In the genomic region with DNA sequence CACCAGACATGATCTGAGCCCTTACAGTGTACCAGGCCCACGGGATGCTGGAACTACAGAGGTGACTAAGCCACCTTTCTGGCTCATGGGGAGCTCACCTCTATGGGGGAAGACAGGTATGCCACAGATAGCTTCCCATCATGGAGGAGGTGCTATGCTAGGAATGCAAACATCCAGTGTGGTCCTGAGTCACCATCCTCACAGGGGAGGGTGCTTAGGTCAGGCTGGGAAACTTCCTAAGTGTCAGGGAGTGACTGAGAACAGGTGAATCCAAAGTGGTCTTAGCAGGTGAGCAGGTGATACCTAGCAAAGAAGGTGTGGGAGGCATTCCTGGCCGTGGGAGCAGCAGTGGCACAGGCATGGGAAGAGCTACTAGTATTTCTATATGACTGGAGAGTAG, we compare ENCODE assay signal across 16 cellular contexts. TPM values are rescaled to one million over a fixed set of nuclear protein-coding genes. Genes with fewer than 3 reads are reported as not detected.
DNase-seq lines count a peak whose midpoint lies in the region; ATAC-seq, FAIRE-seq and TF ChIP-seq lines count a peak whose summit lies in the region.
"Had no signal": no experiment of that assay in that cellular context is flagged by ENCODE, and none has a peak within 500 bp of the region (broad histone marks: within the 10 kb centered on the region; RNA-seq: fewer than 3 reads in every experiment).

No MANE protein-coding gene starts in this region.

- no peak overlapping the region for H3K9ac ChIP-seq in mammary epithelial cell (ENCODE audit: insufficient read depth, low read length)

- H3K4me3 ChIP-seq in mammary epithelial cell (replicated peaks in 1 of 3; ENCODE audit: insufficient read depth in 1 of 3, low read depth in 2 of 3, low read length in 3 of 3), result no peak overlapping the region
- no peak overlapping the region for H3K4me3 ChIP-seq in breast epithelium
- H3K4me3 ChIP-seq: heart right ventricle had no signal

- no peak for ATAC-seq in omental fat pad (ENCODE audit: low FRiP score)
- ATAC-seq: heart right ventricle had no signal

- H2AFZ ChIP-seq in mammary epithelial cell (ENCODE audit: low read depth, low read length), result no peak overlapping the region

- WGBS in mammary epithelial cell (ENCODE audit: low coverage, missing lambda C conversion rate), result 29% methylated on average over 2 of the region's 2 CpGs

- in situ Hi-C loops in mammary epithelial cell (cut with MboI; ENCODE audit: low sequenced_read_pairs in 2 of 2), result no loop called here

- H3K27me3 ChIP-seq in mammary epithelial cell (ENCODE audit: insufficient read depth, low read length), result no peaks in the 10 kb centered on the region
- no peaks in the 10 kb centered on the region for H3K27me3 ChIP-seq in breast epithelium
- H3K27me3 ChIP-seq: heart right ventricle had no signal

- no peak for TF ChIP-seq POLR2A in breast epithelium (IDR thresholded peaks at IDR 0.05)

- peaks cover 24% of the 10 kb centered on the region for H3K4me1 ChIP-seq in mammary epithelial cell (ENCODE audit: insufficient read depth, low read length)
- no peaks in the 10 kb centered on the region for H3K4me1 ChIP-seq in breast epithelium

- no peaks in the 10 kb centered on the region for H3K36me3 ChIP-seq in mammary epithelial cell (ENCODE audit: insufficient read depth, low read length)
- no peaks in the 10 kb centered on the region for H3K36me3 ChIP-seq in breast epithelium

- TF ChIP-seq CTCF in mammary epithelial cell (conservative IDR thresholded peaks at IDR 0.05 in 1 of 2, IDR thresholded peaks at IDR 0.05 in 1 of 2; ENCODE audit: extremely low read depth in 1 of 2, insufficient read depth in 1 of 2, low read depth in 1 of 2, low read length in 2 of 2) (no peak), breast epithelium (IDR thresholded peaks at IDR 0.05) (no peak), omental fat pad (IDR thresholded peaks at IDR 0.05) (no peak)

- DNase-seq in mammary epithelial cell (peak; percentile 81), breast epithelium (ENCODE audit: low spot score in 2 of 2) (no peak), RCC 7860 (ENCODE audit: low spot score) (peak; percentile 32), iPS-NIHi7 (ENCODE audit: extremely low spot score) (peak; percentile 68), urothelium cell line (ENCODE audit: low spot score) (peak; percentile 36), omental fat pad (ENCODE audit: low spot score) (no peak), NCI-H1694 (lab: John Stamatoyannopoulos, UW) (no peak)
- no peak for DNase-seq in stimulated activated CD4-positive, alpha-beta T cell treated with anti-CD3 and anti-CD28 coated beads, Interleukin-4, amount 100 ng/mL, for 24 hours
- DNase-seq: activated CD4-positive, CD25-positive, alpha-beta regulatory T cell treated with anti-CD3 and anti-CD28 coated beads, Interleukin-2, amount 50 U/mL, for 72 hours; activated naive CD4-positive, alpha-beta T cell treated with Interleukin-2 at 50 U/mL for 16 hours; heart right ventricle; kidney; NCI-H1105; NCI-H2107; NCI-H526 had no signal

- no TSS peak for BruUV-seq in mammary epithelial cell (replicated peaks; lab: Mats Ljungman, UMichigan)

- no peak overlapping the region for H3K4me2 ChIP-seq in mammary epithelial cell (ENCODE audit: insufficient read depth, low read depth, low read length)

- no peaks in the 10 kb centered on the region for H4K20me1 ChIP-seq in mammary epithelial cell (ENCODE audit: insufficient read depth, low read length)

- H3K27ac ChIP-seq in mammary epithelial cell (ENCODE audit: insufficient read depth, low read depth, low read length) (no peak overlapping the region), breast epithelium (no peak overlapping the region)
- H3K27ac ChIP-seq: heart right ventricle had no signal

- dilution Hi-C loops in mammary epithelial cell (cut with HindIII; ENCODE audit: low sequenced_read_pairs), result no loop called here

- H3K9me3 ChIP-seq in mammary epithelial cell (replicated peaks; ENCODE audit: insufficient read depth, low read length) (no peaks in the 10 kb centered on the region), breast epithelium (no peaks in the 10 kb centered on the region)
- H3K9me3 ChIP-seq: heart right ventricle had no signal

- CTCF ChIA-PET in mammary epithelial cell (lab: Charles Lee; ENCODE audit: low non-redundant PET), result interaction anchor here (0.6 to 1.1 kb wide), 4 partner anchors 8 to 66 kb away, joined by 3 to 6 read pairs (median 4); no protein-coding TSS in a partner anchor

- H3K79me2 ChIP-seq in mammary epithelial cell (ENCODE audit: insufficient read depth, low read length), result no peaks in the 10 kb centered on the region

- FAIRE-seq in RCC 7860 (lab: Jason Lieb, UNC) (no peak), urothelium cell line (lab: Jason Lieb, UNC) (no peak)
- FAIRE-seq: kidney had no signal

- intact Hi-C loops in mammary epithelial cell (cut with micrococcal nuclease) (no loop called here), breast epithelium (cut with DNase I; ENCODE audit: low total_unique reads) (loop anchor here (10.0 kb wide), 1 partner anchor 86 kb away; no protein-coding TSS in a partner anchor)

RNA-seq across cellular contexts. Expression of a gene that starts 8.6 kb away (rescaled TPM):
- 1 to 10 TPM; 3.5 to 6.7 TPM for total RNA-seq in mammary epithelial cell
- 1.8 TPM for polyA plus RNA-seq in mammary epithelial cell
- polyA minus RNA-seq in mammary epithelial cell, result 3.4 TPM
- 10 to 100 TPM; 11.0 to 17.0 (median 11.1) TPM for total RNA-seq in breast epithelium
- 10 to 100 TPM in 3 of 4 donors, 1 to 10 TPM in 1; 9.7 to 16.1 (median 10.8) TPM for total RNA-seq in omental fat pad

RNA-seq across cellular contexts. Expression of a gene that starts 28.4 kb away (rescaled TPM):
- total RNA-seq in mammary epithelial cell (10 to 100 TPM in 1 of 2 donors, 1 to 10 TPM in 1; 9.2 to 11.6 TPM), breast epithelium (1 to 10 TPM; 4.4 to 4.9 (median 4.8) TPM), omental fat pad (1 to 10 TPM; 4.3 to 8.2 (median 5.6) TPM)
- 6.7 TPM for polyA plus RNA-seq in mammary epithelial cell
- 5.5 TPM for polyA minus RNA-seq in mammary epithelial cell
- polyA plus RNA-seq: neural cell had no signal

Comparison
In these comparisons a context has a peak if more than half of its experiments do, and no peak if none do; other contexts are left out.
1. DNase-seq: peak in mammary epithelial cell (single experiment), RCC 7860 (single experiment), iPS-NIHi7 (single experiment) and urothelium cell line (single experiment); none in breast epithelium (0 of 2), stimulated activated CD4-positive, alpha-beta T cell treated with anti-CD3 and anti-CD28 coated beads, Interleukin-4, amount 100 ng/mL, for 24 hours (single experiment), omental fat pad (single experiment) and NCI-H1694 (single experiment).